ENCODE assay signal across 15 cellular contexts in the genomic region with DNA sequence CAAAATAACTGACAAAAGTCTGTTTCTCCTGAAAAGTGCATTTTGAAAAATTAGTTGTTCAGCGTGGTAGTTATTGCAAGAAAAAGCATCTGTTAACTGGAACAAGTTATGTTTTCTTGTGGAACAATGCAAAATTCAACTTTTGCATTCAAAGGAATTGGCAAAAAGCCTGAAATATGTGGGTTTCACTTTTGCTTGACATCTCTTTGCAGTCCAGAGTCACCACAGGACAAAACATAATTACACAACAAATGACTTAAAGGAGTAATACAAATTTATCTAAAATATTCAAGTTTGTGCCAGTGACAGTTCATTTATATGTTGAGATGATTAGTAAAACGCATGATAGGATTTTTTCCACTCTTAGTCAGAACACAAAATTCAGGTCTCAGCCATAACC.
DNase-seq lines count a peak whose midpoint lies in the region; ATAC-seq and TF ChIP-seq lines count a peak whose summit lies in the region.
"Had no signal": no experiment of that assay in that cellular context is flagged by ENCODE, and none has a peak within 500 bp of the region (broad histone marks: within the 10 kb centered on the region; RNA-seq: fewer than 3 reads in every experiment).

No MANE protein-coding gene starts in this region.

- no peak overlapping the region for H3K27ac Mint-ChIP-seq in activated T-helper 17 cell treated with anti-CD3 and anti-CD28 coated beads, Interleukin-2, amount 50 U/mL, for 72 hours
- H3K27ac Mint-ChIP-seq: dendritic cell treated with granulocyte-macrophage colony-stimulating factor and Interleukin-4, amounts not matched to agents 40 ng/mL and 50 ng/mL, for 4 days; H9; stimulated activated naive B cell treated with anti-CD40 and anti-IgM and Interleukin-4, amounts not matched to agents 10 μg/mL and 1 μg/mL and 100 μg/mL, for 72 hours had no signal

- no peaks in the 10 kb centered on the region for H3K36me3 Mint-ChIP-seq in activated T-helper 17 cell treated with anti-CD3 and anti-CD28 coated beads, Interleukin-2, amount 50 U/mL, for 72 hours (ENCODE audit: low read depth)
- H3K36me3 Mint-ChIP-seq: stimulated activated naive B cell treated with anti-CD40 and anti-IgM and Interleukin-4, amounts not matched to agents 10 μg/mL and 1 μg/mL and 100 μg/mL, for 72 hours had no signal

- peaks cover 13% of the 10 kb centered on the region for H3K27me3 Mint-ChIP-seq in activated T-helper 17 cell treated with anti-CD3 and anti-CD28 coated beads, Interleukin-2, amount 50 U/mL, for 72 hours
- H3K27me3 Mint-ChIP-seq: dendritic cell treated with granulocyte-macrophage colony-stimulating factor and Interleukin-4, amounts not matched to agents 40 ng/mL and 50 ng/mL, for 4 days had no signal

- peak; percentile 34 for ATAC-seq in GM18505 (IDR thresholded peaks at IDR 0.05; ENCODE audit: unreplicated experiment)
- ATAC-seq in HG02852 (IDR thresholded peaks at IDR 0.05; ENCODE audit: unreplicated experiment): peak; percentile 22
- peak; percentile 34 for ATAC-seq in lung (ENCODE audit: insufficient read depth, low FRiP score)
- ATAC-seq in activated T-helper 17 cell treated with anti-CD3 and anti-CD28 coated beads, Interleukin-2, amount 50 U/mL, for 72 hours (replicated peaks): no peak
- ATAC-seq in GM18861 (IDR thresholded peaks at IDR 0.05; ENCODE audit: unreplicated experiment): no peak
- no peak for ATAC-seq in HG03196 (IDR thresholded peaks at IDR 0.05; ENCODE audit: unreplicated experiment)
- ATAC-seq: stimulated activated naive B cell treated with anti-CD40 and anti-IgM and Interleukin-4, amounts not matched to agents 10 μg/mL and 1 μg/mL and 100 μg/mL, for 72 hours had no signal

- in situ Hi-C loops in astrocyte of the cerebellum (cut with HindIII; ENCODE audit: low sequenced_read_pairs): no loop called here

- no peaks in the 10 kb centered on the region for H3K4me1 Mint-ChIP-seq in activated T-helper 17 cell treated with anti-CD3 and anti-CD28 coated beads, Interleukin-2, amount 50 U/mL, for 72 hours
- H3K4me1 Mint-ChIP-seq: H9 had no signal

- no peak overlapping the region for H3K4me3 Mint-ChIP-seq in activated T-helper 17 cell treated with anti-CD3 and anti-CD28 coated beads, Interleukin-2, amount 50 U/mL, for 72 hours
- H3K4me3 Mint-ChIP-seq: dendritic cell treated with granulocyte-macrophage colony-stimulating factor and Interleukin-4, amounts not matched to agents 40 ng/mL and 50 ng/mL, for 4 days; H9; stimulated activated naive B cell treated with anti-CD40 and anti-IgM and Interleukin-4, amounts not matched to agents 10 μg/mL and 1 μg/mL and 100 μg/mL, for 72 hours had no signal

- H3K36me3 ChIP-seq in lung (ENCODE audit: control insufficient read depth in 2 of 2, insufficient read depth in 2 of 2, low read length in 2 of 2): no peaks in the 10 kb centered on the region
- H3K36me3 ChIP-seq: adrenal gland, vagina had no signal

- H3K27me3 ChIP-seq in lung (ENCODE audit: control insufficient read depth, insufficient read depth): no peaks in the 10 kb centered on the region
- H3K27me3 ChIP-seq: adrenal gland, vagina had no signal

- TF ChIP-seq POLR2A in GM18505 (IDR thresholded peaks at IDR 0.05; ENCODE audit: borderline replicate concordance, extremely low read depth, insufficient read depth, insufficient read length): no peak

- peak; percentile 67 for DNase-seq in astrocyte of the cerebellum (ENCODE audit: low read depth)
- DNase-seq in lung (ENCODE audit: low spot score): no peak
- no peak for DNase-seq in stimulated activated CD4-positive, alpha-beta T cell treated with anti-CD3 and anti-CD28 coated beads, Interleukin-4, amount 100 ng/mL, for 24 hours
- DNase-seq: activated CD4-positive, CD25-positive, alpha-beta regulatory T cell; adrenal gland; H9; NCI-H1092; stimulated activated naive B cell treated with anti-CD40 and anti-IgM and Interleukin-4, amounts not matched to agents 10 μg/mL and 1 μg/mL and 100 μg/mL, for 72 hours had no signal

- no peaks in the 10 kb centered on the region for H3K4me1 ChIP-seq in lung (ENCODE audit: control insufficient read depth in 2 of 2, insufficient read depth in 2 of 2, low read length in 2 of 2)
- H3K4me1 ChIP-seq: vagina had no signal

- no peak overlapping the region for H3K27ac ChIP-seq in lung (ENCODE audit: low read depth in 1 of 2, low read length in 1 of 2)
- H3K27ac ChIP-seq: adrenal gland, vagina had no signal

- H3K4me3 ChIP-seq in astrocyte of the cerebellum (ENCODE audit: low read depth, low read length): no peak overlapping the region
- H3K4me3 ChIP-seq in lung: no peak overlapping the region
- H3K4me3 ChIP-seq: adrenal gland, vagina had no signal

- H3K9me3 Mint-ChIP-seq in activated T-helper 17 cell treated with anti-CD3 and anti-CD28 coated beads, Interleukin-2, amount 50 U/mL, for 72 hours: peaks cover 4% of the 10 kb centered on the region
- H3K9me3 Mint-ChIP-seq: H9 had no signal

- H3K9me3 ChIP-seq in lung (ENCODE audit: control insufficient read depth in 2 of 2, insufficient read depth in 1 of 2, low read length in 1 of 2): no peaks in the 10 kb centered on the region
- H3K9me3 ChIP-seq: adrenal gland, vagina had no signal

- no peak for TF ChIP-seq CTCF in astrocyte of the cerebellum (IDR thresholded peaks at IDR 0.05; ENCODE audit: low read depth, low read length, missing control alignments)
- no peak for TF ChIP-seq CTCF in lung (IDR thresholded peaks at IDR 0.05; ENCODE audit: control extremely low read depth, extremely low read depth)

- WGBS in lung, 2 donors: 28 to 47% methylated on average over 2 of the region's 2 CpGs

Comparison
In these comparisons a context has a peak if more than half of its experiments do, and no peak if none do; other contexts are left out.
1. ATAC-seq: peak in GM18505 (single experiment), HG02852 (single experiment) and lung (single experiment); none in activated T-helper 17 cell treated with anti-CD3 and anti-CD28 coated beads, Interleukin-2, amount 50 U/mL, for 72 hours (single experiment), GM18861 (single experiment) and HG03196 (single experiment).